ENCODE assay signal across 8 cellular contexts in genomic region chr1:111754964-111755320, GRCh38. TPM values are rescaled to one million over a fixed set of nuclear protein-coding genes. Genes with fewer than 3 reads are reported as not detected.
A peak's percentile ranks its signal among the peaks of the same experiment; 100 is the strongest.
DNase-seq lines count a peak whose midpoint lies in the region; ATAC-seq and TF ChIP-seq lines count a peak whose summit lies in the region.

No MANE protein-coding gene starts in this region.

- H3K4me2 ChIP-seq in DND-41 (ENCODE audit: insufficient read depth, low read length) (peak overlapping the region; percentile 83), GM23248 (ENCODE audit: unreplicated experiment) (peak overlapping the region; percentile 95)

- intact Hi-C loops in activated CD4-positive, alpha-beta T cell treated with anti-CD3 and anti-CD28 coated beads, Interleukin-2, amount 10 ng/mL, durations not matched to agents 24 days and 14 days (cut with micrococcal nuclease) = loop anchor here (1.0 to 5.0 kb wide), 10 partner anchors 16 to 878 kb away; partner anchors contain the start of genes ATP5PB, CEPT1, DENND2D and DRAM2

- WGBS in GM23248 (ENCODE audit: low coverage in 1 of 2, low lambda C conversion rate in 2 of 2, missing lambda C conversion rate in 2 of 2), 2 experiments = 1 to 2% methylated on average over 12 of the region's 12 CpGs

- peaks cover 18% of the 10 kb centered on the region; the same call in 1 of the 2 replicates for H4K20me1 ChIP-seq in DND-41 (ENCODE audit: insufficient read depth, low read length)
- H4K20me1 ChIP-seq in GM23248 (ENCODE audit: insufficient read depth) = no peaks in the 10 kb centered on the region

- no peaks in the 10 kb centered on the region for H3K9me3 ChIP-seq in DND-41 (ENCODE audit: insufficient read depth, low read length, severe bottlenecking)
- no peaks in the 10 kb centered on the region for H3K9me3 ChIP-seq in GM23248 (ENCODE audit: low read depth)

- H3F3A ChIP-seq in GM23248 (ENCODE audit: insufficient read depth) = no peaks in the 10 kb centered on the region

- peak overlapping the region; percentile 99 for H3K27ac ChIP-seq in DND-41 (ENCODE audit: low read length)
- H3K27ac ChIP-seq in GM23248 = peak overlapping the region; percentile 94

- no peaks in the 10 kb centered on the region for H3K27me3 ChIP-seq in DND-41 (ENCODE audit: insufficient read depth, low read length, poor library complexity)
- no peaks in the 10 kb centered on the region for H3K27me3 ChIP-seq in GM23248 (replicated peaks; ENCODE audit: insufficient read depth)

- H3K4me1 Mint-ChIP-seq in activated CD4-positive, alpha-beta T cell treated with anti-CD3 and anti-CD28 coated beads, Interleukin-2, amount 10 ng/mL, durations not matched to agents 24 days and 14 days = peaks cover 38% of the 10 kb centered on the region
- peaks cover 54% of the 10 kb centered on the region for H3K4me1 Mint-ChIP-seq in nephron progenitor cell

- H3K9ac ChIP-seq in DND-41 (ENCODE audit: low read depth, low read length) (peak overlapping the region; percentile 80), GM23248 (peak overlapping the region; percentile 93)

- TF ChIP-seq CTCF in DND-41 (IDR thresholded peaks at IDR 0.05; ENCODE audit: borderline replicate concordance, extremely low read depth, low read length, poor library complexity, severe bottlenecking) (no peak), fibroblast of mammary gland (conservative IDR thresholded peaks at IDR 0.05; ENCODE audit: control insufficient read depth, insufficient read depth, low read depth, low read length) (no peak), nephron progenitor cell (IDR thresholded peaks at IDR 0.05) (no peak)

- H3K4me1 ChIP-seq in DND-41 (ENCODE audit: insufficient read depth, low read length) (peaks cover 34% of the 10 kb centered on the region), GM23248 (ENCODE audit: insufficient read depth) (peaks cover 6% of the 10 kb centered on the region; the same call in 1 of the 2 replicates)

- H3K4me3 Mint-ChIP-seq in activated CD4-positive, alpha-beta T cell treated with anti-CD3 and anti-CD28 coated beads, Interleukin-2, amount 10 ng/mL, durations not matched to agents 24 days and 14 days = peak overlapping the region; percentile 88
- peak overlapping the region; percentile 93 for H3K4me3 Mint-ChIP-seq in nephron progenitor cell

- peak overlapping the region; percentile 92 for H3K27ac Mint-ChIP-seq in activated CD4-positive, alpha-beta T cell treated with anti-CD3 and anti-CD28 coated beads, Interleukin-2, amount 10 ng/mL, durations not matched to agents 24 days and 14 days
- peak overlapping the region; percentile 100 for H3K27ac Mint-ChIP-seq in nephron progenitor cell

- no peaks in the 10 kb centered on the region for H3K9me3 Mint-ChIP-seq in activated CD4-positive, alpha-beta T cell treated with anti-CD3 and anti-CD28 coated beads, Interleukin-2, amount 10 ng/mL, durations not matched to agents 24 days and 14 days
- no peaks in the 10 kb centered on the region for H3K9me3 Mint-ChIP-seq in nephron progenitor cell

- ATAC-seq in DND-41 (ENCODE audit: insufficient read depth, low read depth) = peak; percentile 51

- peak overlapping the region; percentile 93 for H2AFZ ChIP-seq in DND-41 (ENCODE audit: low read depth, low read length)
- peak overlapping the region; percentile 98 for H2AFZ ChIP-seq in GM23248

- peaks cover 50% of the 10 kb centered on the region for H3K79me2 ChIP-seq in DND-41 (ENCODE audit: insufficient read depth, low read length)
- H3K79me2 ChIP-seq in GM23248 (ENCODE audit: insufficient read depth) = peaks cover 35% of the 10 kb centered on the region

- peaks cover 17% of the 10 kb centered on the region for H3K36me3 Mint-ChIP-seq in activated CD4-positive, alpha-beta T cell treated with anti-CD3 and anti-CD28 coated beads, Interleukin-2, amount 10 ng/mL, durations not matched to agents 24 days and 14 days (ENCODE audit: low read depth)
- peaks cover 15% of the 10 kb centered on the region for H3K36me3 Mint-ChIP-seq in nephron progenitor cell (ENCODE audit: low read depth)

- H3K27me3 Mint-ChIP-seq in activated CD4-positive, alpha-beta T cell treated with anti-CD3 and anti-CD28 coated beads, Interleukin-2, amount 10 ng/mL, durations not matched to agents 24 days and 14 days = peaks cover 8% of the 10 kb centered on the region
- H3K27me3 Mint-ChIP-seq in nephron progenitor cell (ENCODE audit: low read depth, poor library complexity) = peaks cover 7% of the 10 kb centered on the region

- DNase-seq in DND-41 (peak; percentile 70), GM23248 (peak; percentile 73), NCI-H146 treated with DMSO at 0.1 percent for 48 hours (lab: John Stamatoyannopoulos, UW; ENCODE audit: unreplicated experiment) (peak; percentile 52), fibroblast of mammary gland (ENCODE audit: low read depth) (peak; percentile 77), nephron progenitor cell (peak; percentile 61), cerebellar cortex (ENCODE audit: low spot score) (no peak), Ammon's horn (ENCODE audit: low spot score) (no peak)
- DNase-seq in activated CD4-positive, alpha-beta T cell treated with anti-CD3 and anti-CD28 coated beads, Interleukin-2, amount 10 ng/mL, durations not matched to agents 24 days and 14 days = peak; percentile 80

- H3K4me3 ChIP-seq in DND-41 (ENCODE audit: low read depth in 1 of 2, low read length in 2 of 2) = peak overlapping the region; percentile 80 to 86; a peak in 3 of 4 replicates
- H3K4me3 ChIP-seq in GM23248 = peak overlapping the region; percentile 94
- peak overlapping the region; percentile 95 for H3K4me3 ChIP-seq in fibroblast of mammary gland (ENCODE audit: control insufficient read depth, low read depth, low read length)

- in situ Hi-C loops in GM23248 (cut with MboI) = loop anchor here (10.0 to 25.0 kb wide), 2 partner anchors 280 to 543 kb away; partner anchors contain the start of genes C1orf162 and DENND2D

- no peaks in the 10 kb centered on the region for H3K9me2 ChIP-seq in GM23248 (ENCODE audit: insufficient read depth)

- peaks cover 30% of the 10 kb centered on the region for H3K36me3 ChIP-seq in DND-41 (ENCODE audit: insufficient read depth, low read length)
- H3K36me3 ChIP-seq in GM23248 (ENCODE audit: low read depth) = peaks cover 10% of the 10 kb centered on the region; the same call in 1 of the 2 replicates

RNA-seq across cellular contexts. Expression of gene DDX20, which starts 0.8 kb away (rescaled TPM):
- 20.1 and 24.2 TPM in 2 replicates for total RNA-seq in GM23248 (2014; rRNA removed; shearing (Covaris generic))
- 9.4 and 11.5 TPM in 2 replicates for polyA plus RNA-seq in GM23248 (2016; fragmentation: Nextera tagmentation; extraction: Ambion mirVana)
- 18.7 and 24.2 TPM in 2 replicates for total RNA-seq in activated CD4-positive, alpha-beta T cell treated with anti-CD3 and anti-CD28 coated beads, Interleukin-2, amount 10 ng/mL, durations not matched to agents 24 days and 14 days

RNA-seq across cellular contexts. Expression of gene INKA2, which starts 15.7 kb away (rescaled TPM):
- total RNA-seq in GM23248 (2014; rRNA removed; shearing (Covaris generic)) = 0.63 and 1.3 TPM in 2 replicates
- polyA plus RNA-seq in GM23248 (2016; fragmentation: Nextera tagmentation; extraction: Ambion mirVana) = 1.2 and 1.3 TPM in 2 replicates
- total RNA-seq in activated CD4-positive, alpha-beta T cell treated with anti-CD3 and anti-CD28 coated beads, Interleukin-2, amount 10 ng/mL, durations not matched to agents 24 days and 14 days = 2.4 and 2.6 TPM in 2 replicates

Comparison
In these comparisons a context has a peak if more than half of its experiments do, and no peak if none do; other contexts are left out.
1. DNase-seq: peak in DND-41 (single experiment), GM23248 (single experiment), NCI-H146 treated with DMSO at 0.1 percent for 48 hours (single experiment), activated CD4-positive, alpha-beta T cell treated with anti-CD3 and anti-CD28 coated beads, Interleukin-2, amount 10 ng/mL, durations not matched to agents 24 days and 14 days (single experiment), fibroblast of mammary gland (single experiment) and nephron progenitor cell (single experiment); none in cerebellar cortex (single experiment) and Ammon's horn (single experiment).
2. Peak in every context shown above with its lines, with median percentiles within 50 percentile points of each other: H3K4me3 ChIP-seq.